Comparison of ENCODE assay signal across 8 cellular contexts in the genomic region with DNA sequence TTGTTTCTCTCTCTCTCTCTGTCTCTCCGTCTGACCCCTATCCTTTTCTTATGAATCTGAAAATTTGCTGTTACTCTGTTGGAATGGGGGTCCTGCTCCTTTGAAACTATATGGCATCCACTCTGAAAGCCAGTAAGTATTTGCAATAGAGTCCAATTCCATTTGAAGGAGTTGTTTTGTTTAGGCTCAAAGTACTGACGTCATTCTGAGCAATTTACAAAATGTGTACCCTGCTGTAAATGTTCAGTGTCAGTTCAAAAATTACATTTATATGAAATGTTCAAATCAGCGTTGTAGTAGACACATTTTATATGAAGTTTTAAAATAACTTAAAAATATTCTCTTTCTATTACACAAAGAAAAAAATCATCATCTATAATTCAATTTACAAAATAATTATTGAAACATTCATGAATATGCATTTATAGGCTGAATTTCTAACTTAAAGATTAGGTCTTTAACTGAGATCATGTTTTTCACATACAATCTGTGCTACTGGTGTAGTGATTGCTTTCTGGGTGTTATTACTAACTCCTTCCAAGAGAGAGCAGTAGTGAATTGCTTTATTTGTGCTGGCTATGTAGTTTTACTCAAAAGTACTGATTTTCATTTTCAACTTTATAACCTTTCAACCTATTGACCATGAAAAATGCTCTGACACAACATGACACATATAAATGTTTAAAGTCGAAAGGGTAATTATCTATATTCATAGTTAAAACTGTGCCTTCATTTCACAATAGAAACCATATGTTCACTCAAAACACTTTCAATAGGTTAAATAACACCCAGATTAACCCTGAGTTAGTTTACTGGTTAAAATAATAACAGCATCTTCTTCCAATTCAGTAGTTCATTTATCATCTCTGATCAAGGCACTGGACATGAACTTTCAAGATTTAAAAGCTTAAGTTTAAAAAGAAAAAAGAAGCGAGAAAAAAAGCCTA.
DNase-seq lines count a peak whose midpoint lies in the region; ATAC-seq and TF ChIP-seq lines count a peak whose summit lies in the region.

No MANE protein-coding gene starts in this region.

- TF ChIP-seq POLR2A in GM18505 (IDR thresholded peaks at IDR 0.05; ENCODE audit: borderline replicate concordance, extremely low read depth, insufficient read depth, insufficient read length): no peak

- intact Hi-C loops in posterior cingulate gyrus (cut with DNase I): no loop called here

- CTCF ChIA-PET in AG04449 (lab: Yijun Ruan, JAX): interaction anchor here (0.7 to 6.2 kb wide), 11 partner anchors 9 to 419 kb away, joined by 3 to 54 read pairs (median 3); no protein-coding TSS in a partner anchor

- H3K9me2 ChIP-seq in SU-DHL-6 (replicated peaks; ENCODE audit: insufficient read depth, low read length): no peaks in the 10 kb centered on the region

- H3K4me3 ChIP-seq in AG04449 (ENCODE audit: low read depth, low read length): no peak overlapping the region
- no peak overlapping the region for H3K4me3 ChIP-seq in SU-DHL-6 (ENCODE audit: insufficient read depth, low read length, poor library complexity, severe bottlenecking)

- no peaks in the 10 kb centered on the region for H3F3A ChIP-seq in SU-DHL-6 (ENCODE audit: insufficient read depth)

- H3K27ac ChIP-seq in SU-DHL-6 (ENCODE audit: low read depth, low read length): no peak overlapping the region

- TF ChIP-seq CTCF in AG04449 (IDR thresholded peaks at IDR 0.05; ENCODE audit: insufficient read depth, low read length, missing control alignments) (peak; percentile 44), SU-DHL-6 (IDR thresholded peaks at IDR 0.05; ENCODE audit: insufficient read depth, low read length, poor library complexity, severe bottlenecking) (peak; percentile 38)

- H3K36me3 ChIP-seq in SU-DHL-6 (ENCODE audit: low read length): no peaks in the 10 kb centered on the region

- peak; percentile 82 for ATAC-seq in GM18505 (IDR thresholded peaks at IDR 0.05; ENCODE audit: unreplicated experiment)
- ATAC-seq in HG03196 (IDR thresholded peaks at IDR 0.05; ENCODE audit: unreplicated experiment): peak; percentile 57
- no peak for ATAC-seq in HG02840 (IDR thresholded peaks at IDR 0.05; ENCODE audit: low FRiP score, unreplicated experiment)

- no peak overlapping the region for H2AFZ ChIP-seq in SU-DHL-6 (ENCODE audit: low read depth, low read length, severe bottlenecking)

- H3K9me3 ChIP-seq in SU-DHL-6 (ENCODE audit: insufficient read depth, low read length): no peaks in the 10 kb centered on the region

- DNase-seq in AG04449 (ENCODE audit: low read depth, low spot score) (peak; percentile 12), kidney tubule cell (ENCODE audit: low spot score) (peak; percentile 28), posterior cingulate gyrus (no peak), NCI-H2227 treated with DMSO at 0.1 percent for 48 hours (lab: John Stamatoyannopoulos, UW) (no peak)

- no peaks in the 10 kb centered on the region for H3K79me2 ChIP-seq in SU-DHL-6 (ENCODE audit: insufficient read depth, low read length)

- POLR2A ChIA-PET in AG04449 (lab: Yijun Ruan, JAX): no interaction called here

- no peaks in the 10 kb centered on the region for H4K20me1 ChIP-seq in SU-DHL-6 (ENCODE audit: low read depth, low read length)

- H3K9ac ChIP-seq in SU-DHL-6 (ENCODE audit: low read length): no peak overlapping the region

- no peaks in the 10 kb centered on the region for H3K27me3 ChIP-seq in SU-DHL-6 (ENCODE audit: low read length)

- H3K4me2 ChIP-seq in SU-DHL-6 (ENCODE audit: low read depth, low read length, poor library complexity, severe bottlenecking): no peak overlapping the region

Comparison
In these comparisons a context has a peak if more than half of its experiments do, and no peak if none do; other contexts are left out.
1. DNase-seq: peak in AG04449 (single experiment) and kidney tubule cell (single experiment); none in posterior cingulate gyrus (0 of 10) and NCI-H2227 treated with DMSO at 0.1 percent for 48 hours (single experiment).